16 cellular contexts compared by ENCODE assay signal in genomic region chr12:14356147-14356546, GRCh38.
"Had no signal": no experiment of that assay in that cellular context is flagged by ENCODE, and none has a peak within 500 bp of the region (broad histone marks: within the 10 kb centered on the region; RNA-seq: fewer than 3 reads in every experiment).

No MANE protein-coding gene starts in this region.

- H3K4me3 Mint-ChIP-seq: activated CD8-positive, alpha-beta memory T cell treated with anti-CD3 and anti-CD28 coated beads, Interleukin-2, amount 10 ng/mL, durations not matched to agents 7 days and 5 days; activated T-cell treated with anti-CD3 and anti-CD28 coated beads, Interleukin-2, amount 50 U/mL, for 4 hours; neural progenitor cell; stimulated activated memory B cell treated with anti-CD40 and anti-IgM and Interleukin-4, amounts not matched to agents 10 μg/mL and 1 μg/mL and 100 μg/mL, for 72 hours had no signal

- H3K36me3 ChIP-seq: breast epithelium, esophagus squamous epithelium, neural progenitor cell, ovary, tibial nerve had no signal

- H3K9ac ChIP-seq: neural progenitor cell had no signal

- DNase-seq: activated CD8-positive, alpha-beta memory T cell treated with anti-CD3 and anti-CD28 coated beads, Interleukin-2, amount 10 ng/mL, durations not matched to agents 7 days and 5 days; activated effector memory CD4-positive, alpha-beta T cell treated with anti-CD3 and anti-CD28 coated beads, Interleukin-2, amount 50 U/mL, for 16 hours; activated T-cell treated with anti-CD3 and anti-CD28 coated beads, Interleukin-2, amount 50 U/mL, for 4 hours; esophagus squamous epithelium; islet precursor cell; left ventricle myocardium superior; ovary; retina had no signal

- H3K27me3 ChIP-seq: breast epithelium, esophagus squamous epithelium, foreskin keratinocyte, neural progenitor cell, ovary had no signal

- H3K27me3 Mint-ChIP-seq: activated CD8-positive, alpha-beta memory T cell treated with anti-CD3 and anti-CD28 coated beads, Interleukin-2, amount 10 ng/mL, durations not matched to agents 7 days and 5 days; stimulated activated memory B cell treated with anti-CD40 and anti-IgM and Interleukin-4, amounts not matched to agents 10 μg/mL and 1 μg/mL and 100 μg/mL, for 72 hours had no signal

- H3K4me1 Mint-ChIP-seq: activated CD8-positive, alpha-beta memory T cell treated with anti-CD3 and anti-CD28 coated beads, Interleukin-2, amount 10 ng/mL, durations not matched to agents 7 days and 5 days; neural progenitor cell; stimulated activated memory B cell treated with anti-CD40 and anti-IgM and Interleukin-4, amounts not matched to agents 10 μg/mL and 1 μg/mL and 100 μg/mL, for 72 hours had no signal

- ATAC-seq: activated CD8-positive, alpha-beta memory T cell treated with anti-CD3 and anti-CD28 coated beads, Interleukin-2, amount 10 ng/mL, durations not matched to agents 7 days and 5 days; activated naive CD4-positive, alpha-beta T cell treated with anti-CD3 and anti-CD28 coated beads, Interleukin-2, amount 50 U/mL, for 72 hours; activated T-cell treated with anti-CD3 and anti-CD28 coated beads, Interleukin-2, amount 50 U/mL, for 4 hours; foreskin keratinocyte; left ventricle myocardium superior; stimulated activated memory B cell treated with anti-CD40 and anti-IgM and Interleukin-4, amounts not matched to agents 10 μg/mL and 1 μg/mL and 100 μg/mL, for 72 hours had no signal

- H2AFZ ChIP-seq: neural progenitor cell had no signal

- H3K27ac Mint-ChIP-seq: activated CD8-positive, alpha-beta memory T cell treated with anti-CD3 and anti-CD28 coated beads, Interleukin-2, amount 10 ng/mL, durations not matched to agents 7 days and 5 days; stimulated activated memory B cell treated with anti-CD40 and anti-IgM and Interleukin-4, amounts not matched to agents 10 μg/mL and 1 μg/mL and 100 μg/mL, for 72 hours had no signal

- H3K27ac ChIP-seq: breast epithelium, esophagus squamous epithelium, foreskin keratinocyte, neural progenitor cell, ovary, skin epidermis, tibial nerve had no signal

- H3K4me1 ChIP-seq: breast epithelium, esophagus squamous epithelium, foreskin keratinocyte, neural progenitor cell, tibial nerve had no signal

- H3K4me2 ChIP-seq: neural progenitor cell had no signal

- H3K4me3 ChIP-seq: breast epithelium, esophagus squamous epithelium, neural progenitor cell, ovary, skin epidermis, tibial nerve had no signal

- FAIRE-seq: endometrium had no signal
